15 cellular contexts compared by ENCODE assay signal in genomic region chr4:77002321-77002720, GRCh38. TPM values are rescaled to one million over a fixed set of nuclear protein-coding genes. Genes with fewer than 3 reads are reported as not detected.
DNase-seq lines count a peak whose midpoint lies in the region; ATAC-seq and TF ChIP-seq lines count a peak whose summit lies in the region.
"Had no signal": no experiment of that assay in that cellular context is flagged by ENCODE, and none has a peak within 500 bp of the region (broad histone marks: within the 10 kb centered on the region; RNA-seq: fewer than 3 reads in every experiment).

No MANE protein-coding gene starts in this region.

- H2AK5ac ChIP-seq in IMR-90 (ENCODE audit: low read depth, low read length) = no peak overlapping the region

- no peak overlapping the region for H3K14ac ChIP-seq in IMR-90 (replicated peaks; ENCODE audit: low read depth, low read length)

- no peak for TF ChIP-seq POLR2A in IMR-90 (IDR thresholded peaks at IDR 0.05; ENCODE audit: low read depth, low read length)
- no peak for TF ChIP-seq POLR2A in gastrocnemius medialis (IDR thresholded peaks at IDR 0.05)

- H3K27ac ChIP-seq in IMR-90 (ENCODE audit: insufficient read depth, low read length) = no peak overlapping the region; the same call in 1 of the 2 replicates
- peak overlapping the region; percentile 59 for H3K27ac ChIP-seq in hepatocyte
- H3K27ac ChIP-seq in gastrocnemius medialis = peak overlapping the region; percentile 46 to 66 (median 54)
- H3K27ac ChIP-seq: C4-2B, colonic mucosa, WERI-Rb-1 had no signal

- H4K5ac ChIP-seq in IMR-90 (ENCODE audit: low read depth, low read length) = no peak overlapping the region

- H3K4ac ChIP-seq in IMR-90 (ENCODE audit: low read depth, low read length) = no peak overlapping the region; the same call in 1 of the 2 replicates

- peak overlapping the region in 4 of 5 experiments; percentile 5 to 45 (median 25) for H3K4me3 Mint-ChIP-seq in brain
- H3K4me3 Mint-ChIP-seq in activated naive CD4-positive, alpha-beta T cell treated with anti-CD3 and anti-CD28 coated beads for 36 hours = no peak overlapping the region
- H3K4me3 Mint-ChIP-seq: activated naive CD4-positive, alpha-beta T cell treated with anti-CD3 and anti-CD28 coated beads, Interleukin-2, amount 10 ng/mL, durations not matched to agents 7 days and 5 days had no signal

- H2BK20ac ChIP-seq in IMR-90 (ENCODE audit: low read depth, low read length) = no peak overlapping the region

- H2BK5ac ChIP-seq in IMR-90 (ENCODE audit: low read depth, low read length, poor library complexity, severe bottlenecking) = peak overlapping the region; percentile 83

- H3K18ac ChIP-seq in IMR-90 (ENCODE audit: low read depth, low read length) = 0 out of 2 replicates have a peak overlapping the region, but pooled peaks have one; percentile 14

- TF ChIP-seq CTCF in IMR-90 (conservative IDR thresholded peaks at IDR 0.05; ENCODE audit: low read depth, low read length) (no peak), brain (conservative IDR thresholded peaks at IDR 0.05) (no peak), hepatocyte (IDR thresholded peaks at IDR 0.05; ENCODE audit: poor library complexity) (no peak), gastrocnemius medialis (IDR thresholded peaks at IDR 0.05 in 4 of 5, conservative IDR thresholded peaks at IDR 0.05 in 1 of 5) (no peak)

- H3K79me2 ChIP-seq in hepatocyte = peaks cover 20% of the 10 kb centered on the region

- no peaks in the 10 kb centered on the region for H3K27me3 Mint-ChIP-seq in brain
- no peaks in the 10 kb centered on the region for H3K27me3 Mint-ChIP-seq in activated naive CD4-positive, alpha-beta T cell treated with anti-CD3 and anti-CD28 coated beads for 36 hours (ENCODE audit: low read depth)
- H3K27me3 Mint-ChIP-seq: activated naive CD4-positive, alpha-beta T cell treated with anti-CD3 and anti-CD28 coated beads, Interleukin-2, amount 10 ng/mL, durations not matched to agents 7 days and 5 days had no signal

- H3K9ac ChIP-seq in IMR-90 (ENCODE audit: low read depth, low read length) = no peak overlapping the region

- no peak overlapping the region for H2BK120ac ChIP-seq in IMR-90 (ENCODE audit: low read depth, low read length)

- CTCF ChIA-PET in IMR-90 (lab: Yijun Ruan, JAX) = interaction anchor here (0.6 kb wide), 1 partner anchor 22 kb away, joined by 7 read pairs; no protein-coding TSS in a partner anchor
- CTCF ChIA-PET in activated naive CD4-positive, alpha-beta T cell treated with anti-CD3 and anti-CD28 coated beads for 36 hours (lab: Charles Lee) = interaction anchor here (0.9 kb wide), 1 partner anchor 57 kb away, joined by 3 read pairs; no protein-coding TSS in a partner anchor

- H4K8ac ChIP-seq in IMR-90 (ENCODE audit: low read depth in 2 of 2, low read length in 2 of 2) = peak overlapping the region in 1 of 2 experiments; percentile 18; a peak in 1 of 4 replicates

- H3K9me2 ChIP-seq in hepatocyte (replicated peaks; ENCODE audit: insufficient read depth) = no peaks in the 10 kb centered on the region

- POLR2A ChIA-PET in IMR-90 (lab: Charles Lee; ENCODE audit: unreplicated experiment) = no interaction called here

- in situ Hi-C loops in IMR-90 (cut with MboI; ENCODE audit: low sequenced_read_pairs) (no loop called here), gastrocnemius medialis (cut with MboI; ENCODE audit: low sequenced_read_pairs in 4 of 4) (no loop called here)

- no peak overlapping the region for H2BK15ac ChIP-seq in IMR-90 (ENCODE audit: low read depth, low read length)

- no peaks in the 10 kb centered on the region for H3K9me3 ChIP-seq in IMR-90 (ENCODE audit: control insufficient read depth, insufficient read depth, low read length)
- H3K9me3 ChIP-seq in hepatocyte (ENCODE audit: low read depth) = no peaks in the 10 kb centered on the region
- no peaks in the 10 kb centered on the region for H3K9me3 ChIP-seq in gastrocnemius medialis
- H3K9me3 ChIP-seq: colonic mucosa had no signal

- no TSS peak for BruUV-seq in IMR-90 (replicated peaks; lab: Mats Ljungman, UMichigan)

- no peak overlapping the region for H3K4me3 ChIP-seq in IMR-90 (ENCODE audit: insufficient read depth, low read depth, low read length)
- no peak overlapping the region for H3K4me3 ChIP-seq in hepatocyte
- H3K4me3 ChIP-seq in gastrocnemius medialis = no peak overlapping the region
- H3K4me3 ChIP-seq: colonic mucosa had no signal

- H3K36me3 ChIP-seq in IMR-90 (ENCODE audit: control insufficient read depth, insufficient read depth, low read length) = peaks cover 45% of the 10 kb centered on the region
- H3K36me3 ChIP-seq in hepatocyte (replicated peaks; ENCODE audit: insufficient read depth, low read depth) = no peaks in the 10 kb centered on the region
- H3K36me3 ChIP-seq in gastrocnemius medialis = peaks cover 0 to 10% of the 10 kb centered on the region in 2 donors
- H3K36me3 ChIP-seq: colonic mucosa had no signal

- H4K91ac ChIP-seq in IMR-90 (ENCODE audit: insufficient read depth, low read depth, low read length) = no peak overlapping the region

- intact Hi-C loops in IMR-90 (cut with micrococcal nuclease) (no loop called here), gastrocnemius medialis (cut with DNase I; ENCODE audit: low total_unique reads) (no loop called here)
- intact Hi-C loops in activated naive CD4-positive, alpha-beta T cell treated with anti-CD3 and anti-CD28 coated beads for 36 hours (cut with micrococcal nuclease) = loop anchor here (1.0 kb wide), 1 partner anchor 8 kb away; no protein-coding TSS in a partner anchor

- H4K20me1 ChIP-seq in IMR-90 (ENCODE audit: insufficient read depth, low read length) (peaks cover 31% of the 10 kb centered on the region), hepatocyte (ENCODE audit: insufficient read depth, poor library complexity, severe bottlenecking) (no peaks in the 10 kb centered on the region)

- H2AFZ ChIP-seq in IMR-90 (replicated peaks; ENCODE audit: low read length, poor library complexity) (no peak overlapping the region), hepatocyte (no peak overlapping the region)

- peaks cover 17% of the 10 kb centered on the region for H3K9me1 ChIP-seq in IMR-90 (ENCODE audit: insufficient read depth, low read length)

- TF ChIP-seq RAD21 in IMR-90 (IDR thresholded peaks at IDR 0.05; ENCODE audit: low read length) = no peak

- peak overlapping the region; percentile 59; the same call in 1 of the 2 replicates for H3K4me2 ChIP-seq in IMR-90 (ENCODE audit: low read depth, low read length)
- H3K4me2 ChIP-seq in hepatocyte = peak overlapping the region; percentile 34

- H3K4me1 ChIP-seq in IMR-90 (ENCODE audit: control insufficient read depth, insufficient read depth, low read length) (peaks cover 21% of the 10 kb centered on the region), hepatocyte (ENCODE audit: insufficient read depth) (peaks cover 27% of the 10 kb centered on the region), gastrocnemius medialis (peaks cover 15 to 23% of the 10 kb centered on the region in 2 donors)
- H3K4me1 ChIP-seq: colonic mucosa had no signal

- no peak overlapping the region for H2AK9ac ChIP-seq in IMR-90 (replicated peaks; ENCODE audit: low read depth, low read length, poor library complexity)

- peaks cover 31 to 69% of the 10 kb centered on the region in 2 experiments for H3K79me1 ChIP-seq in IMR-90 (ENCODE audit: low read depth in 1 of 2, low read length in 2 of 2)

- no peaks in the 10 kb centered on the region for H3K27me3 ChIP-seq in IMR-90 (ENCODE audit: control insufficient read depth, insufficient read depth, low read length)
- no peaks in the 10 kb centered on the region for H3K27me3 ChIP-seq in hepatocyte
- H3K27me3 ChIP-seq in gastrocnemius medialis = no peaks in the 10 kb centered on the region
- H3K27me3 ChIP-seq: colonic mucosa had no signal

- peaks cover 0 to 12% (median 0%) of the 10 kb centered on the region in 5 experiments for H3K9me3 Mint-ChIP-seq in brain
- no peaks in the 10 kb centered on the region for H3K9me3 Mint-ChIP-seq in activated naive CD4-positive, alpha-beta T cell treated with anti-CD3 and anti-CD28 coated beads for 36 hours
- H3K9me3 Mint-ChIP-seq: activated naive CD4-positive, alpha-beta T cell treated with anti-CD3 and anti-CD28 coated beads, Interleukin-2, amount 10 ng/mL, durations not matched to agents 7 days and 5 days had no signal

- no peak overlapping the region for H3K56ac ChIP-seq in IMR-90 (ENCODE audit: extremely low read depth, insufficient read depth, low read length)

- peak overlapping the region; percentile 49 to 86 (median 66) for H3K27ac Mint-ChIP-seq in brain
- no peak overlapping the region for H3K27ac Mint-ChIP-seq in activated naive CD4-positive, alpha-beta T cell treated with anti-CD3 and anti-CD28 coated beads for 36 hours
- H3K27ac Mint-ChIP-seq: activated naive CD4-positive, alpha-beta T cell treated with anti-CD3 and anti-CD28 coated beads, Interleukin-2, amount 10 ng/mL, durations not matched to agents 7 days and 5 days had no signal

- no CpG with 5 or more reads among the region's 1 CpG for WGBS in IMR-90 (ENCODE audit: extremely low coverage in 2 of 2, insufficient read length in 1 of 2), 2 experiments
- 37% methylated on average over 1 of the region's 1 CpG for WGBS in hepatocyte (ENCODE audit: low lambda C conversion rate, missing lambda C conversion rate)

- peak overlapping the region; percentile 40; the same call in 1 of the 2 replicates for H3K23ac ChIP-seq in IMR-90 (ENCODE audit: low read depth, low read length)

- peak; percentile 44 for DNase-seq in IMR-90
- DNase-seq in hepatocyte (ENCODE audit: low spot score) = no peak
- no peak for DNase-seq in gastrocnemius medialis
- DNase-seq in activated naive CD4-positive, alpha-beta T cell treated with anti-CD3 and anti-CD28 coated beads for 36 hours = no peak
- DNase-seq in activated CD8-positive, alpha-beta memory T cell treated with anti-CD3 and anti-CD28 coated beads for 24 hours = no peak
- DNase-seq in pons (ENCODE audit: low spot score) = no peak
- DNase-seq: activated naive CD4-positive, alpha-beta T cell treated with anti-CD3 and anti-CD28 coated beads, Interleukin-2, amount 10 ng/mL, durations not matched to agents 7 days and 5 days; colonic mucosa; NCI-H1930; retina; stimulated activated naive CD8-positive, alpha-beta T cell treated with anti-CD3 and anti-CD28 coated beads, Interleukin-15, Interleukin-2, amounts not matched to agents 100 U/mL and 50 U/mL, for 24 hours; WERI-Rb-1 had no signal

- dilution Hi-C loops in IMR-90 (cut with HindIII; ENCODE audit: low sequenced_read_pairs, unreplicated experiment) = no loop called here

- peaks cover 87% of the 10 kb centered on the region for H3K4me1 Mint-ChIP-seq in brain
- peaks cover 39% of the 10 kb centered on the region for H3K4me1 Mint-ChIP-seq in activated naive CD4-positive, alpha-beta T cell treated with anti-CD3 and anti-CD28 coated beads for 36 hours (ENCODE audit: low read depth)

- peaks cover 94% of the 10 kb centered on the region for H3K36me3 Mint-ChIP-seq in brain
- H3K36me3 Mint-ChIP-seq in activated naive CD4-positive, alpha-beta T cell treated with anti-CD3 and anti-CD28 coated beads for 36 hours (ENCODE audit: low read depth) = peaks cover 9% of the 10 kb centered on the region

- ATAC-seq in IMR-90 (ENCODE audit: low read depth) = no peak
- ATAC-seq in gastrocnemius medialis = peak; percentile 85 to 96
- no peak for ATAC-seq in HG03196 (IDR thresholded peaks at IDR 0.05; ENCODE audit: unreplicated experiment)
- ATAC-seq: stimulated activated naive CD8-positive, alpha-beta T cell treated with anti-CD3 and anti-CD28 coated beads, Interleukin-15, Interleukin-2, amounts not matched to agents 100 U/mL and 50 U/mL, for 24 hours had no signal

RNA-seq across cellular contexts. Expression of gene SEPTIN11, which starts 52.8 kb away (rescaled TPM):
- total RNA-seq in IMR-90 (2012; rRNA removed) (573 and 632 TPM in 2 replicates), hepatocyte (140 and 146 TPM in 2 replicates), gastrocnemius medialis (100 to 1,000 TPM in 1 of 4 donors, 10 to 100 TPM in 3; 11.3 to 104 (median 47.9) TPM)
- polyA plus RNA-seq in IMR-90 (2012; rRNA removed) (258 and 267 TPM in 2 replicates), brain (ENCODE audit: insufficient read depth, low read depth, low replicate concordance) (35.8 TPM), hepatocyte (68.3 and 74.7 TPM in 2 replicates)
- polyA plus RNA-seq in IMR-90 (2012; cell fraction: cytosol; rRNA removed) = 75.9 and 85.0 TPM in 2 replicates
- 36.2 and 197 TPM in 2 replicates for polyA plus RNA-seq in IMR-90 (2012; cell fraction: nucleus; rRNA removed; ENCODE audit: low replicate concordance)
- 10 to 100 TPM; 24.0 TPM for total RNA-seq in activated naive CD4-positive, alpha-beta T cell treated with anti-CD3 and anti-CD28 coated beads for 36 hours

Comparison
In these comparisons a context has a peak if more than half of its experiments do, and no peak if none do; other contexts are left out.
1. ATAC-seq: peak in gastrocnemius medialis (2 of 2); none in IMR-90 (single experiment) and HG03196 (single experiment).